Comparison of ENCODE assay signal across 27 cellular contexts in genomic region chr9:132609184-132609583, GRCh38. TPM values are rescaled to one million over a fixed set of nuclear protein-coding genes. Genes with fewer than 3 reads are reported as not detected.
"Had no signal": no experiment of that assay in that cellular context is flagged by ENCODE, and none has a peak within 500 bp of the region (broad histone marks: within the 10 kb centered on the region; RNA-seq: fewer than 3 reads in every experiment).

No MANE protein-coding gene starts in this region.

- H3K4me1 Mint-ChIP-seq: activated naive CD8-positive, alpha-beta T cell treated with anti-CD3 and anti-CD28 coated beads, Interleukin-2, amount 10 ng/mL, durations not matched to agents 7 days and 5 days; activated T-helper 17 cell treated with anti-CD3 and anti-CD28 coated beads, Interleukin-2, amount 50 U/mL, for 72 hours; immature natural killer cell; nephron; stimulated activated naive B cell treated with anti-CD40 and anti-IgM and Interleukin-4, amounts not matched to agents 10 μg/mL and 1 μg/mL and 100 μg/mL, for 72 hours had no signal

- ATAC-seq: left ventricle myocardium superior; stimulated activated naive B cell treated with anti-CD40 and anti-IgM and Interleukin-4, amounts not matched to agents 10 μg/mL and 1 μg/mL and 100 μg/mL, for 72 hours; WTC11 had no signal

- DNase-seq: activated CD4-positive, alpha-beta T cell treated with anti-CD3 and anti-CD28 coated beads, Interleukin-2, amount 50 U/mL, for 4 hours; activated CD8-positive, alpha-beta memory T cell treated with anti-CD3 and anti-CD28 coated beads for 24 hours; activated CD8-positive, alpha-beta memory T cell treated with anti-CD3 and anti-CD28 coated beads, Interleukin-2, amount 50 U/mL, for 4 hours; activated naive CD4-positive, alpha-beta T cell treated with Interleukin-2 at 50 U/mL for 16 hours; activated naive CD8-positive, alpha-beta T cell treated with anti-CD3 and anti-CD28 coated beads, Interleukin-2, amount 10 ng/mL, durations not matched to agents 7 days and 5 days; activated T-cell treated with anti-CD3 and anti-CD28 coated beads, Interleukin-2, amount 50 U/mL, for 24 hours; cerebellar nuclear complex; immature natural killer cell; left ventricle myocardium superior; occipital lobe; stimulated activated CD4-positive, alpha-beta T cell treated with anti-CD3 and anti-CD28 coated beads, Interleukin-2, amount 100 ng/mL, for 48 hours; stimulated activated naive B cell treated with anti-CD40 and anti-IgM and Interleukin-4, amounts not matched to agents 10 μg/mL and 1 μg/mL and 100 μg/mL, for 72 hours; T-helper 1 cell; T-helper 9 cell; testis had no signal

- H3K27ac Mint-ChIP-seq: activated naive CD8-positive, alpha-beta T cell treated with anti-CD3 and anti-CD28 coated beads, Interleukin-2, amount 10 ng/mL, durations not matched to agents 7 days and 5 days; activated T-helper 17 cell treated with anti-CD3 and anti-CD28 coated beads, Interleukin-2, amount 50 U/mL, for 72 hours; immature natural killer cell; nephron; stimulated activated naive B cell treated with anti-CD40 and anti-IgM and Interleukin-4, amounts not matched to agents 10 μg/mL and 1 μg/mL and 100 μg/mL, for 72 hours; type B pancreatic cell; WTC11 had no signal

- H3K9me3 Mint-ChIP-seq: activated naive CD8-positive, alpha-beta T cell treated with anti-CD3 and anti-CD28 coated beads, Interleukin-2, amount 10 ng/mL, durations not matched to agents 7 days and 5 days; activated T-cell treated with anti-CD3 and anti-CD28 coated beads, Interleukin-2, amount 50 U/mL, for 24 hours; activated T-helper 17 cell treated with anti-CD3 and anti-CD28 coated beads, Interleukin-2, amount 50 U/mL, for 72 hours; immature natural killer cell; nephron; stimulated activated naive B cell treated with anti-CD40 and anti-IgM and Interleukin-4, amounts not matched to agents 10 μg/mL and 1 μg/mL and 100 μg/mL, for 72 hours; type B pancreatic cell; WTC11 had no signal

- H3K27me3 Mint-ChIP-seq: activated naive CD8-positive, alpha-beta T cell treated with anti-CD3 and anti-CD28 coated beads, Interleukin-2, amount 10 ng/mL, durations not matched to agents 7 days and 5 days; activated T-cell treated with anti-CD3 and anti-CD28 coated beads, Interleukin-2, amount 50 U/mL, for 24 hours; activated T-helper 17 cell treated with anti-CD3 and anti-CD28 coated beads, Interleukin-2, amount 50 U/mL, for 72 hours; stimulated activated naive B cell treated with anti-CD40 and anti-IgM and Interleukin-4, amounts not matched to agents 10 μg/mL and 1 μg/mL and 100 μg/mL, for 72 hours; type B pancreatic cell had no signal

- H3K4me3 Mint-ChIP-seq: activated naive CD8-positive, alpha-beta T cell treated with anti-CD3 and anti-CD28 coated beads, Interleukin-2, amount 10 ng/mL, durations not matched to agents 7 days and 5 days; activated T-cell treated with anti-CD3 and anti-CD28 coated beads, Interleukin-2, amount 50 U/mL, for 24 hours; activated T-helper 17 cell treated with anti-CD3 and anti-CD28 coated beads, Interleukin-2, amount 50 U/mL, for 72 hours; immature natural killer cell; nephron; stimulated activated naive B cell treated with anti-CD40 and anti-IgM and Interleukin-4, amounts not matched to agents 10 μg/mL and 1 μg/mL and 100 μg/mL, for 72 hours; type B pancreatic cell; WTC11 had no signal

RNA-seq across cellular contexts. Expression of gene BARHL1, which starts 26.8 kb away (rescaled TPM):
- total RNA-seq: activated naive CD8-positive, alpha-beta T cell treated with anti-CD3 and anti-CD28 coated beads, Interleukin-2, amount 10 ng/mL, durations not matched to agents 7 days and 5 days; activated T-helper 17 cell treated with anti-CD3 and anti-CD28 coated beads, Interleukin-2, amount 50 U/mL, for 72 hours; epithelial cell of proximal tubule; fibroblast of villous mesenchyme; glomerular endothelial cell; left ventricle myocardium superior; mammary epithelial cell; mononuclear cell; myocyte; occipital lobe; posterior vena cava; vagina had no signal
